Comparison of ENCODE assay signal across 9 cellular contexts in genomic region chr1:29379438-29380073, GRCh38.
DNase-seq lines count a peak whose midpoint lies in the region; ATAC-seq and TF ChIP-seq lines count a peak whose summit lies in the region.
"Had no signal": no experiment of that assay in that cellular context is flagged by ENCODE, and none has a peak within 500 bp of the region (broad histone marks: within the 10 kb centered on the region; RNA-seq: fewer than 3 reads in every experiment).

No MANE protein-coding gene starts in this region.

- H4K20me1 ChIP-seq in mammary epithelial cell (ENCODE audit: insufficient read depth, low read length): no peaks in the 10 kb centered on the region

- dilution Hi-C loops in mammary epithelial cell (cut with HindIII; ENCODE audit: low sequenced_read_pairs): loop anchor here (5.0 kb wide), 1 partner anchor 53 kb away; no protein-coding TSS in a partner anchor

- H3K4me3 Mint-ChIP-seq in osteocyte (ENCODE audit: unreplicated experiment): no peak overlapping the region
- H3K4me3 Mint-ChIP-seq: activated naive CD4-positive, alpha-beta T cell treated with anti-CD3 and anti-CD28 coated beads, Interleukin-2, amount 50 U/mL, for 24 hours had no signal

- no peak overlapping the region for H2AFZ ChIP-seq in mammary epithelial cell (ENCODE audit: low read depth, low read length)

- H3K27me3 ChIP-seq in mammary epithelial cell (ENCODE audit: insufficient read depth, low read length): no peaks in the 10 kb centered on the region

- BruUV-seq in mammary epithelial cell (replicated peaks; lab: Mats Ljungman, UMichigan): no TSS peak

- no peaks in the 10 kb centered on the region for H3K36me3 ChIP-seq in mammary epithelial cell (ENCODE audit: insufficient read depth, low read length)

- ATAC-seq in HG03045 (IDR thresholded peaks at IDR 0.05; ENCODE audit: unreplicated experiment): no peak

- no peaks in the 10 kb centered on the region for H3K36me3 Mint-ChIP-seq in osteocyte (ENCODE audit: unreplicated experiment)

- no peaks in the 10 kb centered on the region for H3K79me2 ChIP-seq in mammary epithelial cell (ENCODE audit: insufficient read depth, low read length)

- H3K9me3 Mint-ChIP-seq in osteocyte (ENCODE audit: unreplicated experiment): peaks cover 33% of the 10 kb centered on the region

- H3K4me1 Mint-ChIP-seq in osteocyte (ENCODE audit: unreplicated experiment): no peaks in the 10 kb centered on the region
- H3K4me1 Mint-ChIP-seq: activated naive CD4-positive, alpha-beta T cell treated with anti-CD3 and anti-CD28 coated beads, Interleukin-2, amount 50 U/mL, for 24 hours had no signal

- 15% methylated on average over 7 of the region's 7 CpGs for WGBS in mammary epithelial cell (ENCODE audit: low coverage, missing lambda C conversion rate)

- H3K4me3 ChIP-seq in mammary epithelial cell (replicated peaks in 1 of 3; ENCODE audit: insufficient read depth in 1 of 3, low read depth in 2 of 3, low read length in 3 of 3): no peak overlapping the region

- peak; percentile 31 for DNase-seq in activated CD4-positive, alpha-beta T cell treated with anti-CD3 and anti-CD28 coated beads for 48 hours
- no peak for DNase-seq in activated CD4-positive, alpha-beta T cell treated with anti-CD3 and anti-CD28 coated beads for 4 hours
- DNase-seq in NCI-H1105 treated with DMSO at 0.1 percent for 48 hours (lab: John Stamatoyannopoulos, UW) (peak; percentile 68), mammary epithelial cell (peak; percentile 55), osteocyte (ENCODE audit: extremely low spot score, unreplicated experiment) (peak; percentile 30), AG08396 (ENCODE audit: low spot score) (no peak), AG08395 (ENCODE audit: low spot score) (no peak)

- in situ Hi-C loops in mammary epithelial cell (cut with MboI; ENCODE audit: low sequenced_read_pairs in 2 of 2): no loop called here

- CTCF ChIA-PET in mammary epithelial cell (lab: Charles Lee; ENCODE audit: low non-redundant PET): no interaction called here

- peaks cover 17% of the 10 kb centered on the region for H3K9me3 ChIP-seq in mammary epithelial cell (replicated peaks; ENCODE audit: insufficient read depth, low read length)

- no peak overlapping the region for H3K9ac ChIP-seq in mammary epithelial cell (ENCODE audit: insufficient read depth, low read length)

- H3K4me1 ChIP-seq in mammary epithelial cell (ENCODE audit: insufficient read depth, low read length): peaks cover 18% of the 10 kb centered on the region

- intact Hi-C loops in mammary epithelial cell (cut with micrococcal nuclease): loop anchor here (1.0 to 5.0 kb wide), 4 partner anchors 333 to 1328 kb away; no protein-coding TSS in a partner anchor

- no peak overlapping the region for H3K27ac Mint-ChIP-seq in osteocyte (ENCODE audit: unreplicated experiment)
- H3K27ac Mint-ChIP-seq: activated naive CD4-positive, alpha-beta T cell treated with anti-CD3 and anti-CD28 coated beads, Interleukin-2, amount 50 U/mL, for 24 hours had no signal

- peaks cover 5% of the 10 kb centered on the region for H3K27me3 Mint-ChIP-seq in osteocyte (ENCODE audit: unreplicated experiment)

- H3K4me2 ChIP-seq in mammary epithelial cell (ENCODE audit: insufficient read depth, low read depth, low read length): no peak overlapping the region

- peak; percentile 80 to 90 for TF ChIP-seq CTCF in mammary epithelial cell (conservative IDR thresholded peaks at IDR 0.05 in 1 of 2, IDR thresholded peaks at IDR 0.05 in 1 of 2; ENCODE audit: extremely low read depth in 1 of 2, insufficient read depth in 1 of 2, low read depth in 1 of 2, low read length in 2 of 2)
- peak; percentile 39 for TF ChIP-seq CTCF in osteocyte (IDR thresholded peaks at IDR 0.05)

- H3K27ac ChIP-seq in mammary epithelial cell (ENCODE audit: insufficient read depth, low read depth, low read length): no peak overlapping the region

Comparison
In these comparisons a context has a peak if more than half of its experiments do, and no peak if none do; other contexts are left out.
1. DNase-seq: peak in activated CD4-positive, alpha-beta T cell treated with anti-CD3 and anti-CD28 coated beads for 48 hours (single experiment), NCI-H1105 treated with DMSO at 0.1 percent for 48 hours (single experiment), mammary epithelial cell (single experiment) and osteocyte (single experiment); none in activated CD4-positive, alpha-beta T cell treated with anti-CD3 and anti-CD28 coated beads for 4 hours (0 of 2), AG08396 (single experiment) and AG08395 (single experiment).